Comparison of ENCODE assay signal across 26 cellular contexts in the genomic region with DNA sequence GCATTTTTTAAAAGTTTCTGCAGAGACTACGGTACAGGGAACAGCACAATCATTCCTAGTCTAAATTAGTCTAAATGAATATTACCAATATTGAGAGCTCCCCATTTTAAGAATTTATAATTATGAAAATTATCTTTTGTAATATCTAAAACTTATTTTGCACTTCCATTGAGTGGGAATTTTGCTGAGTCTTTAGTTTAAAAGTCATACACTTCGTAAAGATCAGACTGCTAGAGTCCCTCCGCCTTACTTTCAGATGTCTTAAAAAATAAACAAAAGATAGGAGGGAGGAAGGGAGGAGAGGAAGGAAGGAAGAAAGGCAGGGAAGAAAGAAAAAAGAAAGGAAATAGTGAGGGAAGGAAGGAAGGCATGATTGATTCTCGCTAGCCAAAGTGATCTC.
"Had no signal": no experiment of that assay in that cellular context is flagged by ENCODE, and none has a peak within 500 bp of the region (broad histone marks: within the 10 kb centered on the region; RNA-seq: fewer than 3 reads in every experiment).

No MANE protein-coding gene starts in this region.

- H3K9me3 ChIP-seq: esophagus muscularis mucosa, gastroesophageal sphincter, heart left ventricle, left lung, mucosa of descending colon, neutrophil, right lobe of liver, thoracic aorta, tibial nerve, upper lobe of left lung had no signal

- H3K36me3 ChIP-seq: esophagus muscularis mucosa, gastroesophageal sphincter, heart left ventricle, left lung, neutrophil, right lobe of liver, thoracic aorta, tibial nerve, upper lobe of left lung had no signal

- H3K27ac ChIP-seq: esophagus muscularis mucosa, foreskin keratinocyte, gastroesophageal sphincter, heart left ventricle, hepatocyte, left lung, neutrophil, parathyroid adenoma, thoracic aorta, tibial nerve, upper lobe of left lung had no signal

- ATAC-seq: foreskin keratinocyte; gastroesophageal sphincter; heart left ventricle; left cardiac atrium; left lung; mucosa of descending colon; natural killer cell treated with Interleukin-12 subunit alpha and Interleukin-12 subunit beta and Interleukin-15 and Interleukin-18, amount 100 ng/mL, for 72 hours; right lobe of liver; stimulated activated naive B cell treated with anti-CD40 and anti-IgM and Interleukin-4, amounts not matched to agents 10 μg/mL and 1 μg/mL and 100 μg/mL, for 72 hours had no signal

- DNase-seq: effector CD8-positive, alpha-beta T cell; foreskin keratinocyte; heart left ventricle; left cardiac atrium; left lung; mesenchymal stem cell; mucosa of descending colon; naive B cell; right lobe of liver; small intestine; stimulated activated CD4-positive, alpha-beta T cell treated with anti-CD3 and anti-CD28 coated beads, Interleukin-15, amount 100 ng/mL, for 24 hours; stimulated activated CD4-positive, alpha-beta T cell treated with anti-CD3 and anti-CD28 coated beads, Interleukin-2, amount 100 ng/mL, for 48 hours; stimulated activated naive B cell treated with anti-CD40 and anti-IgM and Interleukin-4, amounts not matched to agents 10 μg/mL and 1 μg/mL and 100 μg/mL, for 72 hours; upper lobe of left lung had no signal

- H3K9me3 Mint-ChIP-seq: natural killer cell treated with Interleukin-12 subunit alpha and Interleukin-12 subunit beta and Interleukin-15 and Interleukin-18, amount 100 ng/mL, for 72 hours; stimulated activated naive CD8-positive, alpha-beta T cell treated with anti-CD3 and anti-CD28 coated beads, Interleukin-15, Interleukin-2, amounts not matched to agents 100 ng/mL and 50 ng/mL, for 24 hours had no signal

- H3K36me3 Mint-ChIP-seq: mesothelial cell of epicardium; naive B cell; natural killer cell treated with Interleukin-12 subunit alpha and Interleukin-12 subunit beta and Interleukin-15 and Interleukin-18, amount 100 ng/mL, for 72 hours; stimulated activated naive B cell treated with anti-CD40 and anti-IgM and Interleukin-4, amounts not matched to agents 10 μg/mL and 1 μg/mL and 100 μg/mL, for 72 hours had no signal

- H2AFZ ChIP-seq: hepatocyte, parathyroid adenoma had no signal

- H3K4me2 ChIP-seq: hepatocyte had no signal

- H3K27ac Mint-ChIP-seq: mesothelial cell of epicardium; natural killer cell treated with Interleukin-12 subunit alpha and Interleukin-12 subunit beta and Interleukin-15 and Interleukin-18, amount 100 ng/mL, for 72 hours; progenitor cell of endocrine pancreas; stimulated activated naive B cell treated with anti-CD40 and anti-IgM and Interleukin-4, amounts not matched to agents 10 μg/mL and 1 μg/mL and 100 μg/mL, for 72 hours; stimulated activated naive CD8-positive, alpha-beta T cell treated with anti-CD3 and anti-CD28 coated beads, Interleukin-15, Interleukin-2, amounts not matched to agents 100 ng/mL and 50 ng/mL, for 24 hours had no signal

- H3K4me3 ChIP-seq: esophagus muscularis mucosa, gastroesophageal sphincter, heart left ventricle, hepatocyte, left lung, mucosa of descending colon, right lobe of liver, thoracic aorta, tibial nerve, upper lobe of left lung had no signal

- H3K4me1 ChIP-seq: parathyroid adenoma had no signal

- H3K27me3 ChIP-seq: esophagus muscularis mucosa, foreskin keratinocyte, gastroesophageal sphincter, heart left ventricle, hepatocyte, neutrophil, right lobe of liver, tibial nerve, upper lobe of left lung had no signal

- H3K4me3 Mint-ChIP-seq: mesothelial cell of epicardium; naive B cell; natural killer cell treated with Interleukin-12 subunit alpha and Interleukin-12 subunit beta and Interleukin-15 and Interleukin-18, amount 100 ng/mL, for 72 hours; neural crest cell; stimulated activated naive B cell treated with anti-CD40 and anti-IgM and Interleukin-4, amounts not matched to agents 10 μg/mL and 1 μg/mL and 100 μg/mL, for 72 hours; stimulated activated naive CD8-positive, alpha-beta T cell treated with anti-CD3 and anti-CD28 coated beads, Interleukin-15, Interleukin-2, amounts not matched to agents 100 ng/mL and 50 ng/mL, for 24 hours had no signal

- H3K9ac ChIP-seq: parathyroid adenoma had no signal

- H3K27me3 Mint-ChIP-seq: natural killer cell treated with Interleukin-12 subunit alpha and Interleukin-12 subunit beta and Interleukin-15 and Interleukin-18, amount 100 ng/mL, for 72 hours; progenitor cell of endocrine pancreas had no signal
